Comparison of ENCODE assay signal across 7 cellular contexts in genomic region chr16:3173892-3174617, GRCh38. TPM values are rescaled to one million over a fixed set of nuclear protein-coding genes. Genes with fewer than 3 reads are reported as not detected.
A peak's percentile ranks its signal among the peaks of the same experiment; 100 is the strongest.
DNase-seq lines count a peak whose midpoint lies in the region; ATAC-seq and TF ChIP-seq lines count a peak whose summit lies in the region.

No MANE protein-coding gene starts in this region.

- intact Hi-C loops in cardiac septum (cut with DNase I) = no loop called here

- peak; percentile 79 for ATAC-seq in DND-41 (ENCODE audit: insufficient read depth, low read depth)
- ATAC-seq in GM21515 (IDR thresholded peaks at IDR 0.05; ENCODE audit: unreplicated experiment) = no peak

- H3K9ac ChIP-seq in DND-41 (ENCODE audit: low read depth, low read length) = peak overlapping the region; percentile 1; the same call in 1 of the 2 replicates

- H3K4me1 ChIP-seq in DND-41 (ENCODE audit: insufficient read depth, low read length) = peaks cover 11% of the 10 kb centered on the region
- H3K4me1 ChIP-seq in iPS DF 6.9 (ENCODE audit: control insufficient read depth, insufficient read depth, low read length) = no peaks in the 10 kb centered on the region

- WGBS in iPS DF 6.9 (ENCODE audit: insufficient coverage, insufficient read length) = no CpG with 5 or more reads among the region's 24 CpGs

- no peaks in the 10 kb centered on the region for H3K9me3 ChIP-seq in DND-41 (ENCODE audit: insufficient read depth, low read length, severe bottlenecking)
- no peaks in the 10 kb centered on the region for H3K9me3 ChIP-seq in iPS DF 6.9 (ENCODE audit: control insufficient read depth, insufficient read depth, low read length)

- H3K36me3 ChIP-seq in DND-41 (ENCODE audit: insufficient read depth, low read length) = no peaks in the 10 kb centered on the region
- no peaks in the 10 kb centered on the region for H3K36me3 ChIP-seq in iPS DF 6.9 (ENCODE audit: control insufficient read depth, insufficient read depth, low read length)

- H3K27me3 ChIP-seq in DND-41 (ENCODE audit: insufficient read depth, low read length, poor library complexity) (no peaks in the 10 kb centered on the region), iPS DF 6.9 (ENCODE audit: control insufficient read depth, insufficient read depth, low read length) (no peaks in the 10 kb centered on the region)

- DNase-seq in DND-41 (peak; percentile 68), HFF-Myc (ENCODE audit: extremely low read depth, low read depth) (no peak), SW480 (ENCODE audit: low spot score) (peak; percentile 25), iPS DF 6.9 (ENCODE audit: low read depth, low spot score) (no peak), NCI-H1105 treated with DMSO at 0.1 percent for 48 hours (lab: John Stamatoyannopoulos, UW) (no peak), cardiac septum (ENCODE audit: low spot score) (no peak)

- TF ChIP-seq CTCF in DND-41 (IDR thresholded peaks at IDR 0.05; ENCODE audit: borderline replicate concordance, extremely low read depth, low read length, poor library complexity, severe bottlenecking) = peak; percentile 72
- peak; percentile 69 for TF ChIP-seq CTCF in HFF-Myc (IDR thresholded peaks at IDR 0.05; ENCODE audit: low read depth, low read length, missing control alignments)

- H3K4me3 ChIP-seq in DND-41 (ENCODE audit: low read depth in 1 of 2, low read length in 2 of 2) = peak overlapping the region in 1 of 2 experiments; percentile 38; a peak in 2 of 4 replicates
- 0 out of 2 replicates have a peak overlapping the region, but pooled peaks have one; percentile 4 for H3K4me3 ChIP-seq in HFF-Myc (replicated peaks; ENCODE audit: low read depth, low read length)
- H3K4me3 ChIP-seq in iPS DF 6.9 (ENCODE audit: low read length) = peak overlapping the region; percentile 35; the same call in 1 of the 2 replicates

- H3K4me2 ChIP-seq in DND-41 (ENCODE audit: insufficient read depth, low read length) = peak overlapping the region; percentile 56

- no peaks in the 10 kb centered on the region for H3K79me2 ChIP-seq in DND-41 (ENCODE audit: insufficient read depth, low read length)

- no peaks in the 10 kb centered on the region for H4K20me1 ChIP-seq in DND-41 (ENCODE audit: insufficient read depth, low read length)

- peak overlapping the region; percentile 62 for H2AFZ ChIP-seq in DND-41 (ENCODE audit: low read depth, low read length)

- H3K27ac ChIP-seq in DND-41 (ENCODE audit: low read length) (no peak overlapping the region), iPS DF 6.9 (ENCODE audit: low read length) (no peak overlapping the region)

RNA-seq across cellular contexts. Expression of gene OR1F1, which starts 13.9 kb away (rescaled TPM):
- total RNA-seq in cardiac septum = not detected

RNA-seq across cellular contexts. Expression of gene ZNF213, which starts 39.2 kb away (rescaled TPM):
- 7.5 TPM for total RNA-seq in cardiac septum

Comparison
In these comparisons a context has a peak if more than half of its experiments do, and no peak if none do; other contexts are left out.
1. DNase-seq: peak in DND-41 (single experiment) and SW480 (single experiment); none in HFF-Myc (single experiment), iPS DF 6.9 (single experiment), NCI-H1105 treated with DMSO at 0.1 percent for 48 hours (single experiment) and cardiac septum (single experiment).